Comparison of ENCODE assay signal across 18 cellular contexts in genomic region chr12:89060133-89060532, GRCh38.
DNase-seq lines count a peak whose midpoint lies in the region; ATAC-seq lines count a peak whose summit lies in the region.
"Had no signal": no experiment of that assay in that cellular context is flagged by ENCODE, and none has a peak within 500 bp of the region (broad histone marks: within the 10 kb centered on the region; RNA-seq: fewer than 3 reads in every experiment).

No MANE protein-coding gene starts in this region.

- ATAC-seq in aorta (ENCODE audit: low FRiP score) = no peak
- ATAC-seq: activated T-helper 17 cell treated with anti-CD3 and anti-CD28 coated beads, Interleukin-2, amount 50 U/mL, for 72 hours; natural killer cell had no signal

- no peaks in the 10 kb centered on the region for H3K9me3 ChIP-seq in BLaER1 treated with 17β-estradiol and CSF1 and Interleukin-3, amounts not matched to agents 10 nM and 100 nM (replicated peaks in 1 of 11)
- H3K9me3 ChIP-seq in aorta (ENCODE audit: control insufficient read depth, low read length) = no peaks in the 10 kb centered on the region
- H3K9me3 ChIP-seq: right atrium auricular region, SK-N-SH, transverse colon had no signal

- 70 to 77% methylated on average over 4 of the region's 4 CpGs for WGBS in aorta, 2 donors

- H3K4me2 ChIP-seq in BLaER1 treated with 17β-estradiol and CSF1 and Interleukin-3, amounts not matched to agents 10 nM and 100 nM = peak overlapping the region in 10 of 11 experiments; percentile 0 to 63 (median 30); a peak in 13 of 22 replicates
- H3K4me2 ChIP-seq: SK-N-SH had no signal

- peaks cover 0 to 27% (median 8%) of the 10 kb centered on the region in 10 experiments; a peak in 11 of 20 replicates for H3K4me1 ChIP-seq in BLaER1 treated with 17β-estradiol and CSF1 and Interleukin-3, amounts not matched to agents 10 nM and 100 nM
- H3K4me1 ChIP-seq in aorta (ENCODE audit: control insufficient read depth in 1 of 2, insufficient read depth in 2 of 2, low read length in 2 of 2) = no peaks in the 10 kb centered on the region
- H3K4me1 ChIP-seq: adrenal gland, right atrium auricular region had no signal

- H4K20me1 ChIP-seq in BLaER1 treated with 17β-estradiol and CSF1 and Interleukin-3, amounts not matched to agents 10 nM and 100 nM = no peaks in the 10 kb centered on the region

- H3K4me3 ChIP-seq in BLaER1 treated with 17β-estradiol and CSF1 and Interleukin-3, amounts not matched to agents 10 nM and 100 nM = no peak overlapping the region
- no peak overlapping the region for H3K4me3 ChIP-seq in aorta (ENCODE audit: low read length in 2 of 2)
- H3K4me3 ChIP-seq: adrenal gland, right atrium auricular region, transverse colon had no signal

- DNase-seq in NCI-H1417 (lab: John Stamatoyannopoulos, UW) (peak in 2 of 3 experiments; percentile 62 to 86), astrocyte of the hippocampus (ENCODE audit: low read depth, low spot score) (peak; percentile 10), myocyte (ENCODE audit: low read depth) (peak; percentile 3), NCI-H2227 (lab: John Stamatoyannopoulos, UW; ENCODE audit: unreplicated experiment) (no peak), SK-N-DZ (ENCODE audit: low spot score) (no peak), RKO (ENCODE audit: low spot score) (no peak), aorta (no peak)
- DNase-seq: adrenal gland; cortex of kidney; natural killer cell; NCI-H2171; SK-N-SH; stimulated activated CD4-positive, alpha-beta T cell treated with anti-CD3 and anti-CD28 coated beads, Interleukin-4, amount 100 ng/mL, for 24 hours; transverse colon had no signal

- no peak overlapping the region for H3K9ac ChIP-seq in BLaER1 treated with 17β-estradiol and CSF1 and Interleukin-3, amounts not matched to agents 10 nM and 100 nM
- H3K9ac ChIP-seq: SK-N-SH had no signal

- no peak overlapping the region for H3K27ac ChIP-seq in BLaER1 treated with 17β-estradiol and CSF1 and Interleukin-3, amounts not matched to agents 10 nM and 100 nM
- H3K27ac ChIP-seq in aorta (ENCODE audit: low read depth in 1 of 2, low read length in 2 of 2) = no peak overlapping the region
- H3K27ac ChIP-seq: adrenal gland, right atrium auricular region, transverse colon, VCaP had no signal

- no peaks in the 10 kb centered on the region for H3K27me3 ChIP-seq in BLaER1 treated with 17β-estradiol and CSF1 and Interleukin-3, amounts not matched to agents 10 nM and 100 nM
- H3K27me3 ChIP-seq in aorta (ENCODE audit: control insufficient read depth in 1 of 2, insufficient read depth in 2 of 2, low read length in 1 of 2) = no peaks in the 10 kb centered on the region
- H3K27me3 ChIP-seq: adrenal gland, right atrium auricular region, transverse colon had no signal

- H3K36me3 ChIP-seq in BLaER1 treated with 17β-estradiol and CSF1 and Interleukin-3, amounts not matched to agents 10 nM and 100 nM = no peaks in the 10 kb centered on the region
- no peaks in the 10 kb centered on the region for H3K36me3 ChIP-seq in aorta (ENCODE audit: control insufficient read depth in 1 of 2, insufficient read depth in 2 of 2, low read length in 1 of 2)
- H3K36me3 ChIP-seq: adrenal gland, right atrium auricular region, transverse colon had no signal

- intact Hi-C loops in aorta (cut with DNase I) = no loop called here

Comparison
In these comparisons a context has a peak if more than half of its experiments do, and no peak if none do; other contexts are left out.
1. DNase-seq: peak in NCI-H1417 (2 of 3), astrocyte of the hippocampus (single experiment) and myocyte (single experiment); none in NCI-H2227 (single experiment), SK-N-DZ (single experiment), RKO (single experiment) and aorta (0 of 2).